16 cellular contexts compared by ENCODE assay signal in genomic region chr18:23121133-23121532, GRCh38. TPM values are rescaled to one million over a fixed set of nuclear protein-coding genes. Genes with fewer than 3 reads are reported as not detected.
DNase-seq lines count a peak whose midpoint lies in the region; ATAC-seq and TF ChIP-seq lines count a peak whose summit lies in the region.
"Had no signal": no experiment of that assay in that cellular context is flagged by ENCODE, and none has a peak within 500 bp of the region (broad histone marks: within the 10 kb centered on the region; RNA-seq: fewer than 3 reads in every experiment).

No MANE protein-coding gene starts in this region.

- H3K18ac ChIP-seq in IMR-90 (ENCODE audit: low read depth, low read length): no peak overlapping the region

- ATAC-seq in IMR-90 (ENCODE audit: low read depth): no peak
- ATAC-seq: A549 had no signal

- WGBS in IMR-90 (ENCODE audit: extremely low coverage in 2 of 2, insufficient read length in 1 of 2), 2 experiments: 100% methylated on average over 3 of the region's 8 CpGs; no CpG with 5 or more reads in 1 of the 2 experiments
- WGBS in endodermal cell (ENCODE audit: insufficient coverage in 1 of 2, insufficient read length in 1 of 2), 2 experiments: 87% methylated on average over 4 to 8 of the region's 8 CpGs

- no peaks in the 10 kb centered on the region for H3K27me3 ChIP-seq in IMR-90 (ENCODE audit: control insufficient read depth, insufficient read depth, low read length)
- no peaks in the 10 kb centered on the region for H3K27me3 ChIP-seq in endodermal cell (ENCODE audit: control insufficient read depth, insufficient read depth, low read length, poor library complexity, severe bottlenecking)

- 0 out of 2 replicates have a peak overlapping the region, but pooled peaks have one; percentile 19 for H2BK120ac ChIP-seq in IMR-90 (ENCODE audit: low read depth, low read length)

- H2BK20ac ChIP-seq in IMR-90 (ENCODE audit: low read depth, low read length): 0 out of 2 replicates have a peak overlapping the region, but pooled peaks have one; percentile 34

- H3K4me1 ChIP-seq in IMR-90 (ENCODE audit: control insufficient read depth, insufficient read depth, low read length) (peaks cover 8% of the 10 kb centered on the region), endodermal cell (ENCODE audit: control insufficient read depth, insufficient read depth, low read length) (no peaks in the 10 kb centered on the region)
- H3K4me1 ChIP-seq: Caco-2, HAP-1 had no signal

- no peaks in the 10 kb centered on the region for H3K9me3 ChIP-seq in IMR-90 (ENCODE audit: control insufficient read depth, insufficient read depth, low read length)
- H3K9me3 ChIP-seq in endodermal cell (ENCODE audit: control insufficient read depth, low read length): no peaks in the 10 kb centered on the region
- H3K9me3 ChIP-seq: A549, Caco-2, HAP-1 had no signal

- no peaks in the 10 kb centered on the region for H3K9me3 Mint-ChIP-seq in endodermal cell
- H3K9me3 Mint-ChIP-seq in Calu3 (ENCODE audit: low read depth, unreplicated experiment): no peaks in the 10 kb centered on the region
- H3K9me3 Mint-ChIP-seq: CD4-positive, alpha-beta T cell had no signal

- CTCF ChIA-PET in IMR-90 (lab: Yijun Ruan, JAX): no interaction called here
- CTCF ChIA-PET in Calu3 (lab: Charles Lee): interaction anchor here (0.6 kb wide), 1 partner anchor 494 kb away, joined by 3 read pairs; no protein-coding TSS in a partner anchor

- no peak overlapping the region for H4K91ac ChIP-seq in IMR-90 (ENCODE audit: insufficient read depth, low read depth, low read length)

- no peak overlapping the region for H2AK9ac ChIP-seq in IMR-90 (replicated peaks; ENCODE audit: low read depth, low read length, poor library complexity)

- DNase-seq in NCI-H2171 treated with DMSO at 0.1 percent for 48 hours (lab: John Stamatoyannopoulos, UW) (peak; percentile 15), NCI-H2171 (lab: John Stamatoyannopoulos, UW) (no peak), IMR-90 (no peak), endodermal cell (peak; percentile 67), posterior vena cava (ENCODE audit: low spot score) (peak; percentile 58), Calu3 (no peak), DMS79 (lab: John Stamatoyannopoulos, UW) (no peak), NCI-H1930 (lab: John Stamatoyannopoulos, UW) (no peak)
- DNase-seq: AML-193; Caco-2; CD4-positive, alpha-beta T cell; GOT3 had no signal

- H3K36me3 ChIP-seq in IMR-90 (ENCODE audit: control insufficient read depth, insufficient read depth, low read length) (no peaks in the 10 kb centered on the region), endodermal cell (ENCODE audit: control insufficient read depth, insufficient read depth, low read length) (no peaks in the 10 kb centered on the region)
- H3K36me3 ChIP-seq: HAP-1 had no signal

- intact Hi-C loops in IMR-90 (cut with micrococcal nuclease): no loop called here
- intact Hi-C loops in posterior vena cava (cut with DNase I): no loop called here
- intact Hi-C loops in Calu3 (cut with micrococcal nuclease; ENCODE audit: unreplicated experiment): no loop called here

- H3K4me1 Mint-ChIP-seq in endodermal cell (peaks cover 7% of the 10 kb centered on the region), Calu3 (ENCODE audit: low read depth, unreplicated experiment) (peaks cover 19% of the 10 kb centered on the region)

- H3K9me1 ChIP-seq in IMR-90 (ENCODE audit: insufficient read depth, low read length): peaks cover 11% of the 10 kb centered on the region

- H3K9ac ChIP-seq in IMR-90 (ENCODE audit: low read depth, low read length) (no peak overlapping the region), endodermal cell (ENCODE audit: extremely low read depth, low read length, poor library complexity, severe bottlenecking) (no peak overlapping the region)

- H3K4me2 ChIP-seq in IMR-90 (ENCODE audit: low read depth, low read length): no peak overlapping the region
- H3K4me2 ChIP-seq: A549 had no signal

- H2BK15ac ChIP-seq in IMR-90 (ENCODE audit: low read depth, low read length): peak overlapping the region; percentile 86; the same call in 2 of the 3 replicates

- H3K27me3 Mint-ChIP-seq in endodermal cell (ENCODE audit: insufficient read depth) (peaks cover 1% of the 10 kb centered on the region), Calu3 (ENCODE audit: unreplicated experiment) (no peaks in the 10 kb centered on the region)
- H3K27me3 Mint-ChIP-seq: CD4-positive, alpha-beta T cell had no signal

- H4K8ac ChIP-seq in IMR-90 (ENCODE audit: low read depth in 2 of 2, low read length in 2 of 2): no peak overlapping the region

- dilution Hi-C loops in IMR-90 (cut with HindIII; ENCODE audit: low sequenced_read_pairs, unreplicated experiment): no loop called here

- no peak overlapping the region for H4K5ac ChIP-seq in IMR-90 (ENCODE audit: low read depth, low read length)

- H3K4ac ChIP-seq in IMR-90 (ENCODE audit: low read depth, low read length): no peak overlapping the region

- no peak overlapping the region for H3K14ac ChIP-seq in IMR-90 (replicated peaks; ENCODE audit: low read depth, low read length)

- TF ChIP-seq RAD21 in IMR-90 (IDR thresholded peaks at IDR 0.05; ENCODE audit: low read length): no peak

- H2AK5ac ChIP-seq in IMR-90 (ENCODE audit: low read depth, low read length): no peak overlapping the region

- no peak overlapping the region for H3K27ac Mint-ChIP-seq in endodermal cell
- H3K27ac Mint-ChIP-seq in Calu3 (ENCODE audit: unreplicated experiment): no peak overlapping the region
- H3K27ac Mint-ChIP-seq: CD4-positive, alpha-beta T cell had no signal

- no peaks in the 10 kb centered on the region for H4K20me1 ChIP-seq in IMR-90 (ENCODE audit: insufficient read depth, low read length)

- no peak overlapping the region for H3K56ac ChIP-seq in IMR-90 (ENCODE audit: extremely low read depth, insufficient read depth, low read length)

- TF ChIP-seq CTCF in IMR-90 (conservative IDR thresholded peaks at IDR 0.05; ENCODE audit: low read depth, low read length) (no peak), endodermal cell (conservative IDR thresholded peaks at IDR 0.05) (no peak), Calu3 (IDR thresholded peaks at IDR 0.05; ENCODE audit: unreplicated experiment) (no peak)

- no peak overlapping the region for H3K23ac ChIP-seq in IMR-90 (ENCODE audit: low read depth, low read length)

- H2BK5ac ChIP-seq in IMR-90 (ENCODE audit: low read depth, low read length, poor library complexity, severe bottlenecking): no peak overlapping the region

- peaks cover 0 to 3% of the 10 kb centered on the region in 2 experiments; a peak in 1 of 4 replicates for H3K79me1 ChIP-seq in IMR-90 (ENCODE audit: low read depth in 1 of 2, low read length in 2 of 2)

- no peak for TF ChIP-seq POLR2A in IMR-90 (IDR thresholded peaks at IDR 0.05; ENCODE audit: low read depth, low read length)

- no peak overlapping the region for H3K27ac ChIP-seq in IMR-90 (ENCODE audit: insufficient read depth, low read length)
- no peak overlapping the region for H3K27ac ChIP-seq in endodermal cell (ENCODE audit: low read depth, low read length)
- H3K27ac ChIP-seq: 22Rv1, A549, C4-2B had no signal

- no peak overlapping the region for H3K4me3 ChIP-seq in IMR-90 (ENCODE audit: insufficient read depth, low read depth, low read length)
- H3K4me3 ChIP-seq in endodermal cell (ENCODE audit: low read length): no peak overlapping the region
- H3K4me3 ChIP-seq: A549, HAP-1 had no signal

- H3K36me3 Mint-ChIP-seq in endodermal cell (ENCODE audit: low read depth): no peaks in the 10 kb centered on the region
- H3K36me3 Mint-ChIP-seq in Calu3 (ENCODE audit: insufficient read depth, unreplicated experiment): no peaks in the 10 kb centered on the region

- no peak overlapping the region for H3K4me3 Mint-ChIP-seq in endodermal cell
- H3K4me3 Mint-ChIP-seq in Calu3 (ENCODE audit: low read depth, unreplicated experiment): no peak overlapping the region
- H3K4me3 Mint-ChIP-seq: CD4-positive, alpha-beta T cell had no signal

- POLR2A ChIA-PET in IMR-90 (lab: Charles Lee; ENCODE audit: unreplicated experiment): no interaction called here

- no peak overlapping the region for H2AFZ ChIP-seq in IMR-90 (replicated peaks; ENCODE audit: low read length, poor library complexity)

- in situ Hi-C loops in IMR-90 (cut with MboI; ENCODE audit: low sequenced_read_pairs): no loop called here

- BruUV-seq in IMR-90 (replicated peaks; lab: Mats Ljungman, UMichigan): no TSS peak
- BruUV-seq in Calu3 (replicated peaks; lab: Mats Ljungman, UMichigan): no TSS peak

TF ChIP-seq in IMR-90, 13 proteins besides CTCF, POLR2A, EP300 and RAD21:
- TF ChIP-seq ELK1 (IDR thresholded peaks at IDR 0.05; ENCODE audit: borderline replicate concordance, low read depth, low read length): no peak
- no peak for TF ChIP-seq SMC3 (IDR thresholded peaks at IDR 0.05; ENCODE audit: low read depth, low read length)
- no peak for TF ChIP-seq USF2 (IDR thresholded peaks at IDR 0.05; ENCODE audit: low read depth, low read length)
- no peak for TF ChIP-seq FOS (IDR thresholded peaks at IDR 0.05; ENCODE audit: low read depth, low read length)
- no peak for TF ChIP-seq NFE2L2 (IDR thresholded peaks at IDR 0.05; ENCODE audit: low read depth, low read length)

RNA-seq across cellular contexts. Expression of gene CABLES1, which starts 14.2 kb away (rescaled TPM):
- total RNA-seq in IMR-90 (2012; rRNA removed) (4.7 and 5.7 TPM in 2 replicates), endodermal cell (10 to 100 TPM in 1 of 2 donors, 1 to 10 TPM in 1; 9.9 to 16.7 TPM), posterior vena cava (10 to 100 TPM in 1 of 2 donors, 1 to 10 TPM in 1; 9.3 to 10.8 TPM), Calu3 (2022) (16.2 and 16.9 TPM in 2 replicates)
- polyA plus RNA-seq in IMR-90 (2012; rRNA removed): 4.4 and 4.7 TPM in 2 replicates
- polyA plus RNA-seq in IMR-90 (2012; cell fraction: cytosol; rRNA removed): 2.2 and 5.2 TPM in 2 replicates
- 3.2 and 7.3 TPM in 2 replicates for polyA plus RNA-seq in IMR-90 (2012; cell fraction: nucleus; rRNA removed; ENCODE audit: low replicate concordance)
- 4.5 TPM for polyA plus RNA-seq in endodermal cell (2013, experiment 1 of 2)
- 4.3 TPM for polyA plus RNA-seq in endodermal cell (2013, experiment 2 of 2)
- total RNA-seq: CD4-positive, alpha-beta T cell had no signal

Comparison
In these comparisons a context has a peak if more than half of its experiments do, and no peak if none do; other contexts are left out.
1. DNase-seq: peak in NCI-H2171 treated with DMSO at 0.1 percent for 48 hours (single experiment), endodermal cell (single experiment) and posterior vena cava (single experiment); none in NCI-H2171 (single experiment), IMR-90 (single experiment), Calu3 (single experiment), DMS79 (single experiment) and NCI-H1930 (0 of 2).